ENCODE assay signal across 16 cellular contexts in the genomic region with DNA sequence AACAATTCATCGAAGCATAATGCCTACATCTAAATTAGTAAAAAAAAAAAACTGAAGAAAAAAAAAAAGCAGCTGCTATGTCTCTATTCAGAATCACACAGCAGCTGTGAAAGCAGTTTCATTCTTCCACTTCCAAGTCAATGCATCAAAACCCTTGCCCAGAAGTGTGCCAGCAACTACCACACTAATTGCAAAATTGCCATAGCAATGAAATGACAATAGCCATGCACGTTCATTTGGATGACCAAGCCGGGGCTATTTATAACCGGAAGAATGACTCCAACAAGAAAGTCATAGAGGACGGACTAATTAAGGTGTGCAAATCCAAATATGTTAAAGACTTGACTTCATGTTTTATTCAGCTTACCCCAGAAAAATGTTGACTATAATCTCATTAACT. TPM values are rescaled to one million over a fixed set of nuclear protein-coding genes. Genes with fewer than 3 reads are reported as not detected.
DNase-seq lines count a peak whose midpoint lies in the region; ATAC-seq and TF ChIP-seq lines count a peak whose summit lies in the region.
"Had no signal": no experiment of that assay in that cellular context is flagged by ENCODE, and none has a peak within 500 bp of the region (broad histone marks: within the 10 kb centered on the region; RNA-seq: fewer than 3 reads in every experiment).

No MANE protein-coding gene starts in this region.

- peak overlapping the region; percentile 50 for H3K27ac Mint-ChIP-seq in progenitor cell of endocrine pancreas
- H3K27ac Mint-ChIP-seq: activated T-helper 2 cell treated with anti-CD3 and anti-CD28 coated beads, Interferon-gamma antibody, Interleukin-2, Interleukin-4, amounts not matched to agents 10 μg/mL and 5 μg/mL and 100 μg/mL, durations not matched to agents 14 hours and 24 hours and 36 hours; CD4-positive, alpha-beta memory T cell; mesothelial cell of epicardium had no signal

- no peaks in the 10 kb centered on the region for H3K9me3 Mint-ChIP-seq in progenitor cell of endocrine pancreas (ENCODE audit: low read depth)
- H3K9me3 Mint-ChIP-seq: activated T-helper 2 cell treated with anti-CD3 and anti-CD28 coated beads, Interferon-gamma antibody, Interleukin-2, Interleukin-4, amounts not matched to agents 10 μg/mL and 5 μg/mL and 100 μg/mL, durations not matched to agents 14 hours and 24 hours and 36 hours; mesothelial cell of epicardium had no signal

- H3K4me3 Mint-ChIP-seq in progenitor cell of endocrine pancreas (ENCODE audit: low read depth) = no peak overlapping the region
- H3K4me3 Mint-ChIP-seq: CD4-positive, alpha-beta memory T cell; mesothelial cell of epicardium had no signal

- no peak for ATAC-seq in GM21825 (IDR thresholded peaks at IDR 0.05; ENCODE audit: unreplicated experiment)
- ATAC-seq: SK-N-SH treated with all-trans-retinoic acid at 6 μM for 48 hours had no signal

- WGBS in esophagus muscularis mucosa = 31% methylated on average over 5 of the region's 5 CpGs

- intact Hi-C loops in esophagus muscularis mucosa (cut with DNase I) = no loop called here

- TF ChIP-seq CTCF in esophagus muscularis mucosa (IDR thresholded peaks at IDR 0.05) (no peak), progenitor cell of endocrine pancreas (IDR thresholded peaks at IDR 0.05; ENCODE audit: unreplicated experiment) (no peak)

- H3K4me1 ChIP-seq in HAP-1 = peaks cover 22% of the 10 kb centered on the region
- peaks cover 4 to 61% (median 42%) of the 10 kb centered on the region in 4 donors for H3K4me1 ChIP-seq in esophagus muscularis mucosa
- H3K4me1 ChIP-seq: suprapubic skin had no signal

- DNase-seq in HAP-1 (ENCODE audit: low spot score in 2 of 2) = peak; percentile 3 to 26
- peak; percentile 4 for DNase-seq in NCI-H345 treated with DMSO at 0.1 percent for 48 hours (lab: John Stamatoyannopoulos, UW; ENCODE audit: unreplicated experiment)
- no peak for DNase-seq in esophagus muscularis mucosa (ENCODE audit: extremely low spot score)
- DNase-seq in progenitor cell of endocrine pancreas (ENCODE audit: low spot score, unreplicated experiment) = no peak
- no peak for DNase-seq in stimulated activated naive CD4-positive, alpha-beta T cell (lab: John Stamatoyannopoulos, UW)
- DNase-seq in OCI-M2 (lab: John Stamatoyannopoulos, UW; ENCODE audit: unreplicated experiment) = no peak
- no peak for DNase-seq in NCI-H510A (lab: John Stamatoyannopoulos, UW)
- DNase-seq: activated CD4-positive, alpha-beta T cell treated with anti-CD3 and anti-CD28 coated beads for 48 hours; CD4-positive, alpha-beta memory T cell; NCI-H510A treated with DMSO at 0.1 percent for 48 hours had no signal

- peak overlapping the region; percentile 23 to 60 (median 54) for H3K27ac ChIP-seq in esophagus muscularis mucosa (replicated peaks in 1 of 4)
- H3K27ac ChIP-seq: brain microvascular endothelial cell, suprapubic skin had no signal

- no peak for TF ChIP-seq POLR2A in esophagus muscularis mucosa (IDR thresholded peaks at IDR 0.05; ENCODE audit: low read depth)

- TF ChIP-seq EP300 in esophagus muscularis mucosa (IDR thresholded peaks at IDR 0.05) = no peak

- H3K36me3 Mint-ChIP-seq in progenitor cell of endocrine pancreas (ENCODE audit: insufficient read depth) = no peaks in the 10 kb centered on the region
- H3K36me3 Mint-ChIP-seq: CD4-positive, alpha-beta memory T cell; mesothelial cell of epicardium had no signal

- no peaks in the 10 kb centered on the region for H3K27me3 Mint-ChIP-seq in progenitor cell of endocrine pancreas

- in situ Hi-C loops in HAP-1 (cut with MboI; ENCODE audit: low sequenced_read_pairs) = no loop called here

- peaks cover 12% of the 10 kb centered on the region for H3K4me1 Mint-ChIP-seq in progenitor cell of endocrine pancreas (ENCODE audit: low read depth)

- H3K36me3 ChIP-seq in HAP-1 (replicated peaks) = no peaks in the 10 kb centered on the region
- no peaks in the 10 kb centered on the region for H3K36me3 ChIP-seq in esophagus muscularis mucosa
- H3K36me3 ChIP-seq: brain microvascular endothelial cell, suprapubic skin had no signal

- H3K4me3 ChIP-seq in HAP-1 (no peak overlapping the region), esophagus muscularis mucosa (peak overlapping the region; percentile 12 to 29 (median 26))
- H3K4me3 ChIP-seq: suprapubic skin had no signal

- no peaks in the 10 kb centered on the region for H3K27me3 ChIP-seq in HAP-1 (ENCODE audit: low read depth)
- H3K27me3 ChIP-seq in esophagus muscularis mucosa = no peaks in the 10 kb centered on the region
- H3K27me3 ChIP-seq: brain microvascular endothelial cell, suprapubic skin had no signal

- H3K9me3 ChIP-seq in HAP-1 = no peaks in the 10 kb centered on the region
- no peaks in the 10 kb centered on the region for H3K9me3 ChIP-seq in esophagus muscularis mucosa
- H3K9me3 ChIP-seq: suprapubic skin had no signal

RNA-seq across cellular contexts. Expression of a gene that starts 42.5 kb away (rescaled TPM):
- total RNA-seq in esophagus muscularis mucosa = 10 to 100 TPM; 19.6 to 25.7 (median 21.4) TPM
- total RNA-seq in progenitor cell of endocrine pancreas = 7.4 and 8.4 TPM in 2 replicates

Comparison
In these comparisons a context has a peak if more than half of its experiments do, and no peak if none do; other contexts are left out.
1. DNase-seq: peak in HAP-1 (2 of 2) and NCI-H345 treated with DMSO at 0.1 percent for 48 hours (single experiment); none in esophagus muscularis mucosa (single experiment), progenitor cell of endocrine pancreas (single experiment), stimulated activated naive CD4-positive, alpha-beta T cell (0 of 6), OCI-M2 (single experiment) and NCI-H510A (single experiment).